Comparison of ENCODE assay signal across 2 cellular contexts in the genomic region with DNA sequence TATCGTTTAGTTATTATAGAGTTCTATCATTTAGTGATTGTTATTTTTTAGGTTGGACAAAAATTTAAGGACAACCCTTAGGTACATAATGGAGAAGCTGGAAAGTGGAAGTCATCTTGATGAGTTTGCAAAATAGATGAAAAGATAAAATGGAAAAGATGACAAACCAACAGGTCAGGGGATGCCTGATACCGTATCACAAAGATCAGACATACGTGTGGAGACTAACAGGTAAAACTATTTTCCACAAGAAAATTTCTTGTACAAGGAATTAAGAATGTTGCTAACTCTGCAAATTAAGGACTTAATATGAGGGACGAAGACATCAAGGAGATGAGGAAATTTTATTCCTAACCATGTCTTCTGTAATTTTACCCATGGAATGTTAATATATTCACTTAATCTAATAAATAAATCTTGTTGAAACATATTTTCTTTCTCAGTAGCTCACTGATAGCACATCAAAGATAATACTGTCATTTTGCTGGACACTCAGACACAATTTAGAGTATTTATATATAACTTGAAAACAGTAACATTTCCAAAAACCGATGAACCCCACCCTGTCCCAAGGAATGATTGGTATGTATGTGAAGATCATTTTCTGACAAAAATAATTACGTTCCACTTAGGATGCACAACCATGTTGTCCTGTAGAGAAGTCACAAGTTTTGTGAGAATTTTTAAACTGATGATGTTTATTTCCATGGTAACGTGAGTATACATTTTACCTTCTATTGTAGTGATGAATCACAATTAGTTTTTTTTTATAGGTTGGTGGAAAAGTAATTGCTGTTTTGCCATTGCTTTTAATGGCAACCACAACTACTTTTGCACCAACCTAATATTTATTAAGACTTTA.
A peak's percentile ranks its signal among the peaks of the same experiment; 100 is the strongest.
TF ChIP-seq lines count a peak whose summit lies in the region.

No MANE protein-coding gene starts in this region.

TF ChIP-seq in HEK293, 187 proteins besides CTCF, POLR2A, EP300 and RAD21:
- TF ChIP-seq TSHZ1 (tag by site-specific recombination; IDR thresholded peaks at IDR 0.05; ENCODE audit: borderline replicate concordance) (no peak), ZNF155 (tag by site-specific recombination; IDR thresholded peaks at IDR 0.05) (no peak), ZNF423 (tag by site-specific recombination; IDR thresholded peaks at IDR 0.05) (no peak)

TF ChIP-seq in HepG2, 621 proteins besides CTCF, POLR2A, EP300 and RAD21:
- TF ChIP-seq FOXA3 (CRISPR knock-in tag; IDR thresholded peaks at IDR 0.05) (no peak), MAFF (IDR thresholded peaks at IDR 0.05; ENCODE audit: low read depth, low read length) (0 out of 2 replicates have a peak, but pooled peaks have one; percentile 19), MAFK (conservative IDR thresholded peaks at IDR 0.05 in 1 of 2, IDR thresholded peaks at IDR 0.05 in 1 of 2; ENCODE audit: low read length in 2 of 2) (peak; percentile 48 to 49)
